Comparison of ENCODE assay signal across 18 cellular contexts in genomic region chr19:2232286-2233151, GRCh38. TPM values are rescaled to one million over a fixed set of nuclear protein-coding genes. Genes with fewer than 3 reads are reported as not detected.
DNase-seq lines count a peak whose midpoint lies in the region; ATAC-seq, FAIRE-seq and TF ChIP-seq lines count a peak whose summit lies in the region.
"Had no signal": no experiment of that assay in that cellular context is flagged by ENCODE, and none has a peak within 500 bp of the region (broad histone marks: within the 10 kb centered on the region; RNA-seq: fewer than 3 reads in every experiment).

No MANE protein-coding gene starts in this region.

- no peak for TF ChIP-seq CTCF in SU-DHL-6 (IDR thresholded peaks at IDR 0.05; ENCODE audit: insufficient read depth, low read length, poor library complexity, severe bottlenecking)
- no peak for TF ChIP-seq CTCF in H1 (IDR thresholded peaks at IDR 0.05; ENCODE audit: control extremely low read depth in 1 of 3, insufficient read depth in 1 of 3, low read depth in 1 of 3, low read length in 3 of 3)

- H3K56ac ChIP-seq in H1 (replicated peaks; ENCODE audit: insufficient read length, low read depth, low read length), result no peak overlapping the region

- H2AK5ac ChIP-seq in H1 (ENCODE audit: low read depth, low read length), result no peak overlapping the region

- no peak for DNase-seq in stimulated activated naive CD8-positive, alpha-beta T cell treated with anti-CD3 and anti-CD28 coated beads, Interleukin-15, Interleukin-2, amounts not matched to agents 100 U/mL and 50 U/mL, for 24 hours
- DNase-seq in H1 (ENCODE audit: low read depth in 1 of 2, low spot score in 2 of 2) (no peak), germinal center (ENCODE audit: low spot score) (no peak), globus pallidus (ENCODE audit: low spot score) (no peak)
- DNase-seq: activated effector memory CD4-positive, alpha-beta T cell treated with Interleukin-2 at 50 U/mL for 16 hours; DMS153; effector memory CD8-positive, alpha-beta T cell; transverse colon had no signal

- no peaks in the 10 kb centered on the region for H4K20me1 ChIP-seq in SU-DHL-6 (ENCODE audit: low read depth, low read length)
- peaks cover 2 to 15% of the 10 kb centered on the region in 2 experiments for H4K20me1 ChIP-seq in H1 (replicated peaks in 1 of 2; ENCODE audit: control insufficient read depth in 1 of 2, insufficient read depth in 2 of 2, low read length in 2 of 2)

- H4K8ac ChIP-seq in H1 (ENCODE audit: extremely low read depth, insufficient read depth, low read length), result no peak overlapping the region

- H3K23ac ChIP-seq in H1 (ENCODE audit: insufficient read length), result no peak overlapping the region

- no peak for TF ChIP-seq EP300 in H1 (IDR thresholded peaks at IDR 0.05; ENCODE audit: borderline replicate concordance in 1 of 2, low read depth in 2 of 2, low read length in 2 of 2)

- peaks cover 43% of the 10 kb centered on the region for H3K79me2 ChIP-seq in SU-DHL-6 (ENCODE audit: insufficient read depth, low read length)
- H3K79me2 ChIP-seq in H1 (ENCODE audit: control insufficient read depth in 1 of 2, insufficient read depth in 2 of 2, low read length in 2 of 2), result peaks cover 4 to 20% of the 10 kb centered on the region in 2 experiments

- no peak overlapping the region for H3K4ac ChIP-seq in H1 (replicated peaks; ENCODE audit: insufficient read length, low read depth, low read length)

- H3K14ac ChIP-seq in H1 (ENCODE audit: insufficient read length), result no peak overlapping the region

- no peak overlapping the region for H2BK12ac ChIP-seq in H1 (ENCODE audit: low read depth, low read length)

- no peak overlapping the region for H2BK5ac ChIP-seq in H1 (ENCODE audit: low read depth, low read length)

- H2BK15ac ChIP-seq in H1 (ENCODE audit: low read length), result no peak overlapping the region

- H3K27ac Mint-ChIP-seq in stimulated activated naive CD8-positive, alpha-beta T cell treated with anti-CD3 and anti-CD28 coated beads, Interleukin-15, Interleukin-2, amounts not matched to agents 100 ng/mL and 50 ng/mL, for 24 hours, result peak overlapping the region; percentile 70
- H3K27ac Mint-ChIP-seq: activated CD4-positive, alpha-beta T cell treated with anti-CD3 and anti-CD28 coated beads for 36 hours had no signal

- no peak overlapping the region for H3K4me3 Mint-ChIP-seq in stimulated activated naive CD8-positive, alpha-beta T cell treated with anti-CD3 and anti-CD28 coated beads, Interleukin-15, Interleukin-2, amounts not matched to agents 100 ng/mL and 50 ng/mL, for 24 hours
- H3K4me3 Mint-ChIP-seq: activated CD4-positive, alpha-beta T cell treated with anti-CD3 and anti-CD28 coated beads for 36 hours; natural killer cell treated with Interleukin-12 subunit alpha and Interleukin-12 subunit beta and Interleukin-15 and Interleukin-18, amount 100 ng/mL, for 72 hours had no signal

- H3K36me3 ChIP-seq in SU-DHL-6 (ENCODE audit: low read length), result no peaks in the 10 kb centered on the region
- peaks cover 0 to 34% (median 14%) of the 10 kb centered on the region in 4 experiments; a peak in 6 of 8 replicates for H3K36me3 ChIP-seq in H1 (ENCODE audit: control insufficient read depth in 2 of 4, insufficient read depth in 4 of 4, low read length in 3 of 4)

- H3K4me3 ChIP-seq in SU-DHL-6 (ENCODE audit: insufficient read depth, low read length, poor library complexity, severe bottlenecking) (no peak overlapping the region), H1 (ENCODE audit: extremely low read depth in 1 of 4, insufficient read depth in 2 of 4, low read depth in 3 of 4, low read length in 4 of 4) (no peak overlapping the region)
- H3K4me3 ChIP-seq: lung, transverse colon had no signal

- H3K27me3 ChIP-seq in SU-DHL-6 (ENCODE audit: low read length) (no peaks in the 10 kb centered on the region), H1 (replicated peaks in 1 of 4; ENCODE audit: control insufficient read depth in 3 of 4, extremely low read depth in 1 of 4, insufficient read depth in 3 of 4, low read length in 3 of 4) (no peaks in the 10 kb centered on the region)
- H3K27me3 ChIP-seq: transverse colon had no signal

- H3K36me3 Mint-ChIP-seq in stimulated activated naive CD8-positive, alpha-beta T cell treated with anti-CD3 and anti-CD28 coated beads, Interleukin-15, Interleukin-2, amounts not matched to agents 100 ng/mL and 50 ng/mL, for 24 hours (ENCODE audit: low read depth), result peaks cover 35% of the 10 kb centered on the region
- H3K36me3 Mint-ChIP-seq: natural killer cell treated with Interleukin-12 subunit alpha and Interleukin-12 subunit beta and Interleukin-15 and Interleukin-18, amount 100 ng/mL, for 72 hours had no signal

- H3K9me3 Mint-ChIP-seq in stimulated activated naive CD8-positive, alpha-beta T cell treated with anti-CD3 and anti-CD28 coated beads, Interleukin-15, Interleukin-2, amounts not matched to agents 100 ng/mL and 50 ng/mL, for 24 hours, result no peaks in the 10 kb centered on the region
- H3K9me3 Mint-ChIP-seq: effector memory CD8-positive, alpha-beta T cell; natural killer cell treated with Interleukin-12 subunit alpha and Interleukin-12 subunit beta and Interleukin-15 and Interleukin-18, amount 100 ng/mL, for 72 hours had no signal

- peak overlapping the region; percentile 9 for H3K4me2 ChIP-seq in SU-DHL-6 (ENCODE audit: low read depth, low read length, poor library complexity, severe bottlenecking)
- no peak overlapping the region for H3K4me2 ChIP-seq in H1 (ENCODE audit: insufficient read depth in 1 of 2, low read depth in 2 of 2, low read length in 2 of 2)

- no peak overlapping the region for H4K5ac ChIP-seq in H1 (ENCODE audit: insufficient read length, low read depth, low read length)

- H3K27ac ChIP-seq in SU-DHL-6 (ENCODE audit: low read depth, low read length), result peak overlapping the region; percentile 81
- no peak overlapping the region for H3K27ac ChIP-seq in H1 (ENCODE audit: low read depth, low read length)

- H3K9me3 ChIP-seq in SU-DHL-6 (ENCODE audit: insufficient read depth, low read length) (no peaks in the 10 kb centered on the region), H1 (ENCODE audit: insufficient read depth in 2 of 2, low read depth in 1 of 2, low read length in 1 of 2) (no peaks in the 10 kb centered on the region)
- H3K9me3 ChIP-seq: transverse colon had no signal

- no peak overlapping the region for H4K91ac ChIP-seq in H1 (replicated peaks; ENCODE audit: insufficient read length, low read length)

- ATAC-seq in stimulated activated naive CD8-positive, alpha-beta T cell treated with anti-CD3 and anti-CD28 coated beads, Interleukin-15, Interleukin-2, amounts not matched to agents 100 U/mL and 50 U/mL, for 24 hours, result no peak
- ATAC-seq in SK-N-SH treated with all-trans-retinoic acid at 6 μM for 48 hours (no peak), GM21381 (IDR thresholded peaks at IDR 0.05; ENCODE audit: unreplicated experiment) (no peak)
- ATAC-seq: activated CD4-positive, alpha-beta T cell treated with anti-CD3 and anti-CD28 coated beads for 36 hours; effector memory CD8-positive, alpha-beta T cell; natural killer cell treated with Interleukin-12 subunit alpha and Interleukin-12 subunit beta and Interleukin-15 and Interleukin-18, amount 100 ng/mL, for 72 hours; Right ventricle myocardium inferior had no signal

- peaks cover 26% of the 10 kb centered on the region for H3F3A ChIP-seq in SU-DHL-6 (ENCODE audit: insufficient read depth)

- H3K9ac ChIP-seq in SU-DHL-6 (ENCODE audit: low read length) (0 out of 2 replicates have a peak overlapping the region, but pooled peaks have one; percentile 95), H1 (replicated peaks in 1 of 4; ENCODE audit: extremely low read depth in 1 of 4, low read depth in 3 of 4, low read length in 3 of 4) (no peak overlapping the region)

- CTCF ChIA-PET in H1 (lab: Charles Lee; ENCODE audit: partially characterized antibody), result interaction anchor here (1.2 to 2.4 kb wide), 6 partner anchors 9 to 84 kb away, joined by 3 to 7 read pairs (median 6); no protein-coding TSS in a partner anchor

- FAIRE-seq in H1 (lab: Jason Lieb, UNC), result no peak
- FAIRE-seq: bronchial epithelial cell had no signal

- H3K4me1 Mint-ChIP-seq in stimulated activated naive CD8-positive, alpha-beta T cell treated with anti-CD3 and anti-CD28 coated beads, Interleukin-15, Interleukin-2, amounts not matched to agents 100 ng/mL and 50 ng/mL, for 24 hours (ENCODE audit: low read depth), result peaks cover 28% of the 10 kb centered on the region

- no peak for TF ChIP-seq RAD21 in H1 (IDR thresholded peaks at IDR 0.05 in 1 of 2, conservative IDR thresholded peaks at IDR 0.05 in 1 of 2; ENCODE audit: low read depth in 2 of 2, low read length in 2 of 2)

- POLR2A ChIA-PET in H1 (lab: Charles Lee; ENCODE audit: partially characterized antibody), result interaction anchor here (0.7 to 5.9 kb wide), 9 partner anchors 7 to 114 kb away, joined by 3 to 52 read pairs (median 4); partner anchors contain the start of gene AMH

- H2BK120ac ChIP-seq in H1 (replicated peaks; ENCODE audit: low read depth, low read length), result no peak overlapping the region

- no peaks in the 10 kb centered on the region for H3K9me2 ChIP-seq in SU-DHL-6 (replicated peaks; ENCODE audit: insufficient read depth, low read length)

- H3K4me1 ChIP-seq in H1 (replicated peaks in 1 of 4; ENCODE audit: control insufficient read depth in 3 of 4, insufficient read depth in 4 of 4, low read length in 3 of 4), result peaks cover 0 to 3% (median 2%) of the 10 kb centered on the region in 4 experiments; a peak in 3 of 7 replicates

- H2BK20ac ChIP-seq in H1 (ENCODE audit: low read length), result no peak overlapping the region

- peaks cover 4% of the 10 kb centered on the region for H3K79me1 ChIP-seq in H1 (ENCODE audit: low read depth, low read length)

- H3K23me2 ChIP-seq in H1 (ENCODE audit: low read depth, low read length), result peaks cover 4% of the 10 kb centered on the region; the same call in 1 of the 2 replicates

- 94% methylated on average over 24 of the region's 30 CpGs; no CpG with 5 or more reads in 1 of the 2 experiments for WGBS in H1 (ENCODE audit: extremely low coverage in 1 of 2, insufficient coverage in 1 of 2, insufficient read length in 1 of 2, insufficient replicate concordance in 2 of 2, low coverage in 1 of 2, low lambda C conversion rate in 2 of 2, missing lambda C conversion rate in 1 of 2), 2 experiments

- peak in 1 of 2 experiments; percentile 55; a peak in 2 of 3 replicates for TF ChIP-seq POLR2A in H1 (IDR thresholded peaks at IDR 0.05; ENCODE audit: control extremely low read depth in 1 of 2, low read depth in 2 of 2, low read length in 2 of 2)

- H3K18ac ChIP-seq in H1 (ENCODE audit: extremely low read depth, low read length), result no peak overlapping the region

- H2AFZ ChIP-seq in SU-DHL-6 (ENCODE audit: low read depth, low read length, severe bottlenecking) (no peak overlapping the region), H1 (ENCODE audit: low read length) (no peak overlapping the region)

- H3K27me3 Mint-ChIP-seq in stimulated activated naive CD8-positive, alpha-beta T cell treated with anti-CD3 and anti-CD28 coated beads, Interleukin-15, Interleukin-2, amounts not matched to agents 100 ng/mL and 50 ng/mL, for 24 hours, result peaks cover 4% of the 10 kb centered on the region
- H3K27me3 Mint-ChIP-seq: activated CD4-positive, alpha-beta T cell treated with anti-CD3 and anti-CD28 coated beads for 36 hours; effector memory CD8-positive, alpha-beta T cell; natural killer cell treated with Interleukin-12 subunit alpha and Interleukin-12 subunit beta and Interleukin-15 and Interleukin-18, amount 100 ng/mL, for 72 hours had no signal

RNA-seq across cellular contexts. Expression of gene PLEKHJ1, which starts 3.6 kb away (rescaled TPM):
- total RNA-seq in H1 (2021; fragmentation: NEBNext Ultra II Directional; extraction: Animal tissue kit (Norgen Biotek cat#: 25700)), result 135 TPM in 2 replicates
- polyA plus RNA-seq in H1 (2011; rRNA removed), result 187 and 235 TPM in 2 replicates
- 217 TPM for polyA plus RNA-seq in H1 (2011; cell fraction: cytosol; rRNA removed)
- polyA plus RNA-seq in H1 (2011; cell fraction: nucleus; rRNA removed), result 175 TPM
- polyA plus RNA-seq in H1 (2012, experiment 1 of 2), result 118 to 165 TPM (median 146 TPM) in 4 replicates
- 185 TPM for polyA plus RNA-seq in H1 (2012, experiment 2 of 2)
- 108 TPM for polyA plus RNA-seq in H1 (2013, experiment 1 of 2)
- polyA plus RNA-seq in H1 (2013, experiment 2 of 2), result 117 TPM
- polyA minus RNA-seq in H1 (2011; rRNA and poly(A)+ RNA removed), result 29.0 and 35.2 TPM in 2 replicates
- polyA minus RNA-seq in H1 (2011; cell fraction: cytosol; rRNA and poly(A)+ RNA removed), result 43.3 TPM
- 40.6 TPM for polyA minus RNA-seq in H1 (2011; cell fraction: nucleus; rRNA and poly(A)+ RNA removed)

RNA-seq across cellular contexts. Expression of gene SF3A2, which starts 4.1 kb away (rescaled TPM):
- 142 and 146 TPM in 2 replicates for total RNA-seq in H1 (2021; fragmentation: NEBNext Ultra II Directional; extraction: Animal tissue kit (Norgen Biotek cat#: 25700))
- polyA plus RNA-seq in H1 (2011; rRNA removed), result 15.3 and 31.2 TPM in 2 replicates
- polyA plus RNA-seq in H1 (2011; cell fraction: cytosol; rRNA removed), result 22.1 TPM
- 171 TPM for polyA plus RNA-seq in H1 (2011; cell fraction: nucleus; rRNA removed)
- polyA plus RNA-seq in H1 (2012, experiment 1 of 2), result 97.0 to 157 TPM (median 147 TPM) in 4 replicates
- polyA plus RNA-seq in H1 (2012, experiment 2 of 2), result 117 TPM
- 109 TPM for polyA plus RNA-seq in H1 (2013, experiment 1 of 2)
- 101 TPM for polyA plus RNA-seq in H1 (2013, experiment 2 of 2)
- polyA minus RNA-seq in H1 (2011; rRNA and poly(A)+ RNA removed), result 18.4 and 22.8 TPM in 2 replicates
- 64.4 TPM for polyA minus RNA-seq in H1 (2011; cell fraction: cytosol; rRNA and poly(A)+ RNA removed)
- 112 TPM for polyA minus RNA-seq in H1 (2011; cell fraction: nucleus; rRNA and poly(A)+ RNA removed)

RNA-seq across cellular contexts. Expression of gene AMH, which starts 16.6 kb away (rescaled TPM):
- 13.0 and 15.4 TPM in 2 replicates for total RNA-seq in H1 (2021; fragmentation: NEBNext Ultra II Directional; extraction: Animal tissue kit (Norgen Biotek cat#: 25700))
- 10.5 and 19.3 TPM in 2 replicates for polyA plus RNA-seq in H1 (2011; rRNA removed)
- polyA plus RNA-seq in H1 (2011; cell fraction: cytosol; rRNA removed), result 10.1 TPM
- 104 TPM for polyA plus RNA-seq in H1 (2011; cell fraction: nucleus; rRNA removed)
- 12.7 to 23.7 TPM (median 18.4 TPM) in 4 replicates for polyA plus RNA-seq in H1 (2012, experiment 1 of 2)
- 9.0 TPM for polyA plus RNA-seq in H1 (2012, experiment 2 of 2)
- polyA plus RNA-seq in H1 (2013, experiment 1 of 2), result 6.7 TPM
- polyA plus RNA-seq in H1 (2013, experiment 2 of 2), result 5.6 TPM
- 0.46 and 0.63 TPM in 2 replicates for polyA minus RNA-seq in H1 (2011; rRNA and poly(A)+ RNA removed)
- polyA minus RNA-seq in H1 (2011; cell fraction: cytosol; rRNA and poly(A)+ RNA removed), result 3.1 TPM
- polyA minus RNA-seq in H1 (2011; cell fraction: nucleus; rRNA and poly(A)+ RNA removed), result 13.1 TPM

RNA-seq across cellular contexts. Expression of gene JSRP1, which starts 23.7 kb away (rescaled TPM):
- 0.56 and 1.7 TPM in 2 replicates for total RNA-seq in H1 (2021; fragmentation: NEBNext Ultra II Directional; extraction: Animal tissue kit (Norgen Biotek cat#: 25700))
- 0.24 and 0.53 TPM in 2 replicates for polyA plus RNA-seq in H1 (2011; rRNA removed)
- polyA plus RNA-seq in H1 (2011; cell fraction: cytosol; rRNA removed), result 0.41 TPM
- 0.10 TPM for polyA plus RNA-seq in H1 (2011; cell fraction: nucleus; rRNA removed)
- polyA plus RNA-seq in H1 (2012, experiment 1 of 2), result 0.40 to 2.0 TPM (median 1.1 TPM) in 3 of 4 replicates, not detected in the other
- polyA plus RNA-seq in H1 (2012, experiment 2 of 2), result not detected
- polyA plus RNA-seq in H1 (2013, experiment 1 of 2), result 0.83 TPM
- 0.96 TPM for polyA plus RNA-seq in H1 (2013, experiment 2 of 2)
- not detected in 2 replicates for polyA minus RNA-seq in H1 (2011; rRNA and poly(A)+ RNA removed)
- polyA minus RNA-seq in H1 (2011; cell fraction: cytosol; rRNA and poly(A)+ RNA removed), result not detected
- polyA minus RNA-seq in H1 (2011; cell fraction: nucleus; rRNA and poly(A)+ RNA removed), result not detected
- total RNA-seq: bronchial epithelial cell, H4, Right ventricle myocardium inferior had no signal

RNA-seq across cellular contexts. Expression of gene PEAK3, which starts 49.5 kb away (rescaled TPM):
- total RNA-seq in H1 (2021; fragmentation: NEBNext Ultra II Directional; extraction: Animal tissue kit (Norgen Biotek cat#: 25700)), result not detected in 2 replicates
- not detected in 2 replicates for polyA plus RNA-seq in H1 (2011; rRNA removed)
- not detected for polyA plus RNA-seq in H1 (2011; cell fraction: cytosol; rRNA removed)
- not detected for polyA plus RNA-seq in H1 (2011; cell fraction: nucleus; rRNA removed)
- polyA plus RNA-seq in H1 (2012, experiment 1 of 2), result 0.06 to 0.11 TPM in 2 of 4 replicates, not detected in the others
- not detected for polyA plus RNA-seq in H1 (2012, experiment 2 of 2)
- not detected for polyA plus RNA-seq in H1 (2013, experiment 1 of 2)
- polyA plus RNA-seq in H1 (2013, experiment 2 of 2), result not detected
- not detected in 2 replicates for polyA minus RNA-seq in H1 (2011; rRNA and poly(A)+ RNA removed)
- not detected for polyA minus RNA-seq in H1 (2011; cell fraction: cytosol; rRNA and poly(A)+ RNA removed)
- polyA minus RNA-seq in H1 (2011; cell fraction: nucleus; rRNA and poly(A)+ RNA removed), result not detected
- total RNA-seq: activated CD4-positive, alpha-beta T cell treated with anti-CD3 and anti-CD28 coated beads for 36 hours; bronchial epithelial cell had no signal
